Comparison of ENCODE assay signal across 13 cellular contexts in the genomic region with DNA sequence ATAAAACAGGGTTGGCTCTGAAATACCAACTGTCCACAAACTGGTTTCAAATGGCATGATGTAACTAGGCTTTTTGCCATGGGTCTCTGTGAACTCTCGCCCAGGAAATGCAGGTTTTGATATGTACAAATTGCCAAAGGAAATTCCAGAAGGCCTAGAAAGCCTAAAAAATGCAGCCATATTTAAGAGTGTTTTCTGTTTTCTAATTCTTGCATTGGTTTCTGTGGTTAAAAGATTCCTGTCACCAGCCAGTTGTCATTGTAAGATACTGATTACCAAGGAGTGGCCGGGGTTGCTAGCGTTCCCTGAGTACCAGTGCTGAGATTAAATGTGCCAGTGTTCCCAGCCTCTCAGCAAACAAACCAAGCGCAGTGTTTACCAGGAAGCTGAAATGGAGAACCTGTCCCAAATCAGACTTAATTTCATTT. TPM values are rescaled to one million over a fixed set of nuclear protein-coding genes. Genes with fewer than 3 reads are reported as not detected.
DNase-seq lines count a peak whose midpoint lies in the region; ATAC-seq and TF ChIP-seq lines count a peak whose summit lies in the region.
"Had no signal": no experiment of that assay in that cellular context is flagged by ENCODE, and none has a peak within 500 bp of the region (broad histone marks: within the 10 kb centered on the region; RNA-seq: fewer than 3 reads in every experiment).

No MANE protein-coding gene starts in this region.

- H3K27ac ChIP-seq in body of pancreas: peak overlapping the region; percentile 60 to 88 (median 84)
- H3K27ac ChIP-seq in transverse colon: no peak overlapping the region

- H3K4me3 ChIP-seq in body of pancreas: no peak overlapping the region
- no peak overlapping the region for H3K4me3 ChIP-seq in transverse colon

- intact Hi-C loops in body of pancreas (cut with DNase I): no loop called here
- intact Hi-C loops in left ventricle myocardium superior (cut with micrococcal nuclease): no loop called here
- intact Hi-C loops in transverse colon (cut with DNase I; ENCODE audit: low total_unique reads): no loop called here

- peak in 1 of 3 donors; percentile 15 for TF ChIP-seq POLR2A in body of pancreas (IDR thresholded peaks at IDR 0.05)
- no peak for TF ChIP-seq POLR2A in transverse colon (IDR thresholded peaks at IDR 0.05)

- TF ChIP-seq CTCF in body of pancreas (IDR thresholded peaks at IDR 0.05) (peak in 1 of 7 experiments; percentile 6), transverse colon (IDR thresholded peaks at IDR 0.05) (no peak)

- ATAC-seq in body of pancreas: peak; percentile 94
- peak; percentile 70 for ATAC-seq in left ventricle myocardium superior
- no peak for ATAC-seq in GM18907 (IDR thresholded peaks at IDR 0.05; ENCODE audit: unreplicated experiment)
- ATAC-seq in HG03135 (IDR thresholded peaks at IDR 0.05; ENCODE audit: unreplicated experiment): no peak

- in situ Hi-C loops in transverse colon (cut with MboI; ENCODE audit: low pct_ligation_motif_present in 1 of 4, low pct_unique_long_range_greater_than_20kb in 1 of 4, low sequenced_read_pairs in 3 of 4): no loop called here

- H3K27me3 ChIP-seq in body of pancreas (no peaks in the 10 kb centered on the region), transverse colon (no peaks in the 10 kb centered on the region)

- H3K36me3 ChIP-seq in body of pancreas (replicated peaks in 1 of 2; ENCODE audit: insufficient read depth in 1 of 2, low read depth in 2 of 2) (no peaks in the 10 kb centered on the region), transverse colon (no peaks in the 10 kb centered on the region)

- no peaks in the 10 kb centered on the region for H3K9me3 ChIP-seq in body of pancreas
- H3K9me3 ChIP-seq in transverse colon: no peaks in the 10 kb centered on the region

- WGBS in body of pancreas, 2 donors: 10 to 12% methylated on average over 4 of the region's 4 CpGs
- WGBS in transverse colon (ENCODE audit: low coverage in 1 of 2), 2 donors: 32 to 50% methylated on average over 2 to 4 of the region's 4 CpGs

- H3K4me1 ChIP-seq in body of pancreas (peaks cover 45% of the 10 kb centered on the region), transverse colon (peaks cover 0 to 5% (median 2%) of the 10 kb centered on the region in 4 donors)

- DNase-seq in DMS79 treated with DMSO at 0.1 percent for 48 hours (lab: John Stamatoyannopoulos, UW) (peak; percentile 4), DMS79 (lab: John Stamatoyannopoulos, UW) (no peak), body of pancreas (peak; percentile 57 to 82 (median 70)), left ventricle myocardium superior (peak; percentile 55), transverse colon (peak; percentile 22), nucleus accumbens (lab: John Stamatoyannopoulos, UW) (no peak)
- DNase-seq: 8988T; activated CD4-positive, alpha-beta T cell treated with anti-CD3 and anti-CD28 coated beads for 1 hour; activated effector memory CD4-positive, alpha-beta T cell treated with anti-CD3 and anti-CD28 coated beads, Interleukin-2, amount 50 U/mL, for 16 hours; HCEC 1CT; NCI-H1694 had no signal

- TF ChIP-seq EP300 in transverse colon (IDR thresholded peaks at IDR 0.05; ENCODE audit: low read depth): no peak

RNA-seq across cellular contexts. Expression of a gene that starts 53.9 kb away (rescaled TPM):
- total RNA-seq in body of pancreas: 100 to 1,000 TPM; 210 to 218 TPM
- 911 TPM for total RNA-seq in left ventricle myocardium superior
- 100 to 1,000 TPM in 3 of 4 donors, 10 to 100 TPM in 1; 92.7 to 234 (median 122) TPM for total RNA-seq in transverse colon

Comparison
In these comparisons a context has a peak if more than half of its experiments do, and no peak if none do; other contexts are left out.
1. DNase-seq: peak in DMS79 treated with DMSO at 0.1 percent for 48 hours (single experiment), body of pancreas (4 of 4), left ventricle myocardium superior (single experiment) and transverse colon (single experiment); none in DMS79 (single experiment) and nucleus accumbens (0 of 56).
2. ATAC-seq: peak in body of pancreas (single experiment) and left ventricle myocardium superior (single experiment); none in GM18907 (single experiment) and HG03135 (single experiment).
3. H3K27ac ChIP-seq: peak in body of pancreas (4 of 4); none in transverse colon (0 of 4).